8 cellular contexts compared by ENCODE assay signal in the genomic region with DNA sequence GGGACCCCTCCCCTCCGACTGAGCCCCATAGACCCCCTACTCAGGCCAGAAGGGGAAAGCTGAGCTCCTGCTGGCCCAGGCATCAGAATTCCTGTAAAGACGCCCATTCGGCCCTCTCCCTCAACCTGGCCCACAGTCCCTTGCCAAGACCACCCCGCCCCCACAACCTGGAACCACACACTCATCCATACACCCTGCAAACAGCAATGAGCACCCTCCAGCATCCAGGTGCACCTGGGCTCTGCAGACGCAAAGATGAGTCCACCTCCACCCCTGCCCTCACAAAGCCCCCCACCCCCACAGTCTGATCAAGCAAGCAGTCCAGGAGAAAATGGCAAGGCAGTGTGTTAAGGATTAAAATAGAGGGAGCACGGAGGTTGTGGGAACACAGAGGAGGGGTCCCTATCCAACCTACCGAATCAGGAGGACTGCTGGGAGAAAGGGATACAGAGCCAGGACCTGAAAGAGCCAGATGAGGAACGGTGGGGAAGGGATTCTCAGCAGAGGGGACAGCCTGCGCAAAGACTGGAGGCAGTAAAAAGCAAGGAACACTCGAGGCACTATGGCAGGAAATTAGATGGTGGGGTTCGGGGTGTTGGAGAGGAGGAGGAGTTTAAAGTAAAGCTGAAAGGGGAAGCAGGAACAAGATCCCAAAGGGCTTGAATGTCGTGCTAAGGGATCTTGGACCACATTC.
DNase-seq lines count a peak whose midpoint lies in the region; ATAC-seq and TF ChIP-seq lines count a peak whose summit lies in the region.

No MANE protein-coding gene starts in this region.

- H3K36me3 ChIP-seq in H7 (replicated peaks; ENCODE audit: control insufficient read depth, insufficient read depth, low read length): no peaks in the 10 kb centered on the region
- no peaks in the 10 kb centered on the region for H3K36me3 ChIP-seq in SK-N-SH (replicated peaks in 1 of 2; ENCODE audit: control insufficient read depth in 1 of 2, insufficient read depth in 2 of 2, low read length in 1 of 2)
- no peaks in the 10 kb centered on the region for H3K36me3 ChIP-seq in skeletal muscle satellite cell (ENCODE audit: insufficient read depth, low read length)

- H3K4me1 ChIP-seq in SK-N-SH (ENCODE audit: control insufficient read depth in 1 of 2, insufficient read depth in 2 of 2, low read depth in 1 of 2, low read length in 1 of 2): peaks cover 16 to 23% of the 10 kb centered on the region in 2 experiments
- peaks cover 10% of the 10 kb centered on the region for H3K4me1 ChIP-seq in skeletal muscle satellite cell (ENCODE audit: control insufficient read depth, insufficient read depth, low read length)

- TF ChIP-seq CTCF in SK-N-SH (IDR thresholded peaks at IDR 0.05) (no peak), fibroblast of villous mesenchyme (IDR thresholded peaks at IDR 0.05; ENCODE audit: insufficient read depth, low read depth, low read length) (no peak)

- 26% methylated on average over 11 of the region's 12 CpGs for WGBS in SK-N-SH (ENCODE audit: low lambda C conversion rate)

- peak overlapping the region; percentile 82 to 96; a peak in 3 of 4 replicates for H3K27ac ChIP-seq in SK-N-SH (ENCODE audit: low read depth in 2 of 2, low read length in 1 of 2)

- ATAC-seq in GM21381 (IDR thresholded peaks at IDR 0.05; ENCODE audit: unreplicated experiment) (no peak), GM18498 (IDR thresholded peaks at IDR 0.05; ENCODE audit: unreplicated experiment) (no peak)

- H2AFZ ChIP-seq in SK-N-SH (ENCODE audit: low read depth): peak overlapping the region; percentile 57

- CTCF ChIA-PET in SK-N-SH (lab: Yijun Ruan, JAX): interaction anchor here (0.7 to 34.2 kb wide), 4 partner anchors 23 to 1888 kb away, joined by 3 to 1422 read pairs (median 10); a partner anchor contains a TSS

- DNase-seq in H7 (no peak), SK-N-SH (no peak), fibroblast of villous mesenchyme (ENCODE audit: low read depth) (no peak), pons (ENCODE audit: low spot score) (no peak), amygdala (lab: John Stamatoyannopoulos, UW) (no peak)

- H3F3A ChIP-seq in SK-N-SH (replicated peaks; ENCODE audit: insufficient read depth): peaks cover 8% of the 10 kb centered on the region

- H3K79me2 ChIP-seq in SK-N-SH (ENCODE audit: insufficient read depth): no peaks in the 10 kb centered on the region

- TF ChIP-seq RAD21 in SK-N-SH (IDR thresholded peaks at IDR 0.05; ENCODE audit: low read length): no peak

- H3K9ac ChIP-seq in SK-N-SH: peak overlapping the region; percentile 30; the same call in 1 of the 2 replicates
- no peak overlapping the region for H3K9ac ChIP-seq in skeletal muscle satellite cell (ENCODE audit: low read depth, low read length)

- H4K20me1 ChIP-seq in SK-N-SH (ENCODE audit: insufficient read depth): no peaks in the 10 kb centered on the region

- no peaks in the 10 kb centered on the region for H3K9me2 ChIP-seq in SK-N-SH

- no peak for TF ChIP-seq EP300 in SK-N-SH (IDR thresholded peaks at IDR 0.05; ENCODE audit: borderline replicate concordance in 1 of 2, low read depth in 1 of 2, low read length in 1 of 2)

- peak overlapping the region; percentile 40 for H3K4me3 ChIP-seq in H7 (ENCODE audit: insufficient read depth, low read depth, low read length)
- peak overlapping the region; percentile 54 to 59; a peak in 3 of 4 replicates for H3K4me3 ChIP-seq in SK-N-SH (ENCODE audit: low read depth in 2 of 2, low read length in 1 of 2)
- peak overlapping the region; percentile 39 for H3K4me3 ChIP-seq in fibroblast of villous mesenchyme (ENCODE audit: low read depth, low read length)
- H3K4me3 ChIP-seq in skeletal muscle satellite cell (ENCODE audit: low read length): peak overlapping the region; percentile 40

- H3K9me3 ChIP-seq in SK-N-SH: no peaks in the 10 kb centered on the region
- no peaks in the 10 kb centered on the region for H3K9me3 ChIP-seq in skeletal muscle satellite cell (replicated peaks; ENCODE audit: low read length)

- H3K4me2 ChIP-seq in SK-N-SH (peak overlapping the region; percentile 77), skeletal muscle satellite cell (ENCODE audit: low read length) (peak overlapping the region; percentile 90)

- POLR2A ChIA-PET in SK-N-SH (lab: Yijun Ruan, JAX): interaction anchor here (0.6 to 1.7 kb wide), 4 partner anchors 9 to 85 kb away, joined by 3 to 4 read pairs (median 3); no protein-coding TSS in a partner anchor

- H3K27me3 ChIP-seq in H7 (ENCODE audit: control insufficient read depth, insufficient read depth, low read length) (peaks cover 9% of the 10 kb centered on the region), SK-N-SH (ENCODE audit: insufficient read depth) (no peaks in the 10 kb centered on the region), skeletal muscle satellite cell (ENCODE audit: control insufficient read depth, insufficient read depth, low read length) (peaks cover 25% of the 10 kb centered on the region)

TF ChIP-seq in SK-N-SH, 30 proteins besides CTCF, POLR2A, EP300 and RAD21:
- TF ChIP-seq CHD2 (IDR thresholded peaks at IDR 0.05; ENCODE audit: low read length, partially characterized antibody): peak; percentile 6
- TF ChIP-seq NRF1 (IDR thresholded peaks at IDR 0.05; ENCODE audit: low read depth, low read length): no peak
